8 cellular contexts compared by ENCODE assay signal in the genomic region with DNA sequence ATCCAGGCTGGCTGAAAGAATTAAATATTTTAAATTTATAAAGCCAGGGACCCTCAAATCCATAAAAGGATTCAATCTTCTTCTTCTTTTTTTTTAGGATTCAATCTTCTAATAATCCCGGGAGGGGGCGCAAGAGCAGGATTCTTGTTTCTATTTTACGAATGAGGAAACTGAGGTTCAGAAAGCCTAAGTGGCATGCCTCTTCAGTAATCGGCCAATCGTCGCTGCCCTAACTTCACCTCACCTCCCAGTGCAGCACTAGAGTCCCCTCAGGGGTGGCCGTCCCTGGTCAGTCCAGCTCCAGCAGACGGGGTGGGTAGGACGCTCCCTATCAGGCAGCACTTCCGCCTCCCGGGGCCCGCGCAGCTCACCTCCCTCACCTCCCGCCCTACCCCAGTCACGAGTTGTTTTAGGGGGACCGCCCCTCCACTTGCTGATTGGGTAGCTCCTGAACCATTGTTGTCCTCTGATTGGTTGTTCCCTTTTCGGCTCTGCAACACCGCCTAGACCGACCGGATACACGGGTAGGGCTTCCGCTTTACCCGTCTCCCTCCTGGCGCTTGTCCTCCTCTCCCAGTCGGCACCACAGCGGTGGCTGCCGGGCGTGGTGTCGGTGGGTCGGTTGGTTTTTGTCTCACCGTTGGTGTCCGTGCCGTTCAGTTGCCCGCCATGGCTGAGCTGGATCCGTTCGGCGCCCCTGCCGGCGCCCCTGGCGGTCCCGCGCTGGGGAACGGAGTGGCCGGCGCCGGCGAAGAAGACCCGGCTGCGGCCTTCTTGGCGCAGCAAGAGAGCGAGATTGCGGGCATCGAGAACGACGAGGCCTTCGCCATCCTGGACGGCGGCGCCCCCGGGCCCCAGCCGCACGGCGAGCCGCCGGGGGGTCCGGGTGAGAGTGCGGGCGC. TPM values are rescaled to one million over a fixed set of nuclear protein-coding genes. Genes with fewer than 3 reads are reported as not detected.
DNase-seq lines count a peak whose midpoint lies in the region; ATAC-seq and TF ChIP-seq lines count a peak whose summit lies in the region.

A gene with protein sequence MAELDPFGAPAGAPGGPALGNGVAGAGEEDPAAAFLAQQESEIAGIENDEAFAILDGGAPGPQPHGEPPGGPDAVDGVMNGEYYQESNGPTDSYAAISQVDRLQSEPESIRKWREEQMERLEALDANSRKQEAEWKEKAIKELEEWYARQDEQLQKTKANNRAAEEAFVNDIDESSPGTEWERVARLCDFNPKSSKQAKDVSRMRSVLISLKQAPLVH (plus strand): TSS at position 534 of the 902 bp plus-strand sequence. CDS start 136 bp downstream, at position 670.

- H3K36me3 ChIP-seq in left ventricle myocardium inferior = peaks cover 4% of the 10 kb centered on the region

- H3K9me3 Mint-ChIP-seq in progenitor cell of endocrine pancreas (ENCODE audit: low read depth) = no peaks in the 10 kb centered on the region

- DNase-seq in NCI-H1694 treated with DMSO at 0.1 percent for 48 hours (lab: John Stamatoyannopoulos, UW) (peak; percentile 99), T-helper 17 cell (peak; percentile 83 to 91 (median 85)), amygdala (lab: John Stamatoyannopoulos, UW) (peak; percentile 53 to 99 (median 97)), left ventricle myocardium inferior (peak; percentile 96), progenitor cell of endocrine pancreas (ENCODE audit: low spot score, unreplicated experiment) (peak; percentile 96), ureter (ENCODE audit: low spot score) (peak; percentile 98)

- H3K4me3 Mint-ChIP-seq in T-helper 17 cell (peak within 1 kb of the TSS; percentile 98), progenitor cell of endocrine pancreas (ENCODE audit: low read depth) (peak within 1 kb of the TSS; percentile 86)

- H3K36me3 Mint-ChIP-seq in T-helper 17 cell (ENCODE audit: low read depth) (peaks cover 12% of the 10 kb centered on the region), progenitor cell of endocrine pancreas (ENCODE audit: insufficient read depth) (peaks cover 8% of the 10 kb centered on the region)

- no peaks in the 10 kb centered on the region for H3K27me3 ChIP-seq in left ventricle myocardium inferior (ENCODE audit: low read depth)

- H3K27ac Mint-ChIP-seq in T-helper 17 cell (peak within 1 kb of the TSS; percentile 87), progenitor cell of endocrine pancreas (peak within 1 kb of the TSS; percentile 97)

- H3K27ac ChIP-seq in left ventricle myocardium inferior (replicated peaks) = peak within 1 kb of the TSS; percentile 89

- TF ChIP-seq CTCF in left ventricle myocardium inferior (IDR thresholded peaks at IDR 0.05; ENCODE audit: borderline replicate concordance) (peak; percentile 62), progenitor cell of endocrine pancreas (IDR thresholded peaks at IDR 0.05; ENCODE audit: unreplicated experiment) (peak; percentile 45)

- H3K9me3 ChIP-seq in T-helper 17 cell (ENCODE audit: control insufficient read depth, low read length, poor library complexity, severe bottlenecking) (no peaks in the 10 kb centered on the region), left ventricle myocardium inferior (replicated peaks) (no peaks in the 10 kb centered on the region)

- intact Hi-C loops in left ventricle myocardium inferior (cut with micrococcal nuclease) = no loop called here

- H3K4me1 Mint-ChIP-seq in T-helper 17 cell (peaks cover 46% of the 10 kb centered on the region), progenitor cell of endocrine pancreas (ENCODE audit: low read depth) (peaks cover 37% of the 10 kb centered on the region)

- no peaks in the 10 kb centered on the region for H3K27me3 Mint-ChIP-seq in T-helper 17 cell
- H3K27me3 Mint-ChIP-seq in progenitor cell of endocrine pancreas = peaks cover 11% of the 10 kb centered on the region

- H3K4me3 ChIP-seq in left ventricle myocardium inferior = peak within 1 kb of the TSS; percentile 80

- H3K4me1 ChIP-seq in left ventricle myocardium inferior = peaks cover 50% of the 10 kb centered on the region

- peak; percentile 96 for ATAC-seq in GM18498 (IDR thresholded peaks at IDR 0.05; ENCODE audit: unreplicated experiment)
- peak; percentile 97 for ATAC-seq in HG02938 (IDR thresholded peaks at IDR 0.05; ENCODE audit: unreplicated experiment)
- ATAC-seq in T-helper 17 cell = peak; percentile 98

RNA-seq across cellular contexts. Expression of the gene that starts here (rescaled TPM):
- 10 to 100 TPM; 30.3 to 43.4 TPM for total RNA-seq in T-helper 17 cell
- 60.4 TPM for total RNA-seq in left ventricle myocardium inferior
- 178 and 185 TPM in 2 replicates for total RNA-seq in progenitor cell of endocrine pancreas
- 170 TPM for total RNA-seq in ureter

Comparison
In these comparisons a context has a peak if more than half of its experiments do, and no peak if none do; other contexts are left out.
1. Peak in every context shown above with its lines: DNase-seq, ATAC-seq, H3K4me3 ChIP-seq and H3K27ac ChIP-seq.